ENCODE assay signal across 8 cellular contexts in the genomic region with DNA sequence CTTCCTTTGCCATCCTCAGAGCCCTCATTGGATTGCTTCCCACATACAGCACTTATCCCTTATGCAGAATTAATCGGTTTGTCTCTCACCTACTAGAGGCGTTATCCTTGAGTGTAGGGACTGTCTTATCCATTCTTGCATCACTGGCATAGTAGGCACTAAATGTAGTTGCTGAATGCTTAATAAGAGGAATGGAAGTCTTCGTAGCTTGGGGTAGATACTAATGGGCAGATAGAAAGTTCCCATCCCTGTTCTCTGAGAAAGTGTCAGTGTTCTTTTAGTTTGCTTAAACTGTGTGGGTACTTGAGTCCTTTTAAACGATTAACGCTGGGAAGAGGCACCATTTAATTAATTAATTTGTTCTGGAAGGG. TPM values are rescaled to one million over a fixed set of nuclear protein-coding genes. Genes with fewer than 3 reads are reported as not detected.
DNase-seq lines count a peak whose midpoint lies in the region; ATAC-seq and TF ChIP-seq lines count a peak whose summit lies in the region.

No MANE protein-coding gene starts in this region.

- CTCF ChIA-PET in Panc1 (lab: Charles Lee) = no interaction called here

- H3K36me3 ChIP-seq in Panc1 (ENCODE audit: control insufficient read depth, insufficient read depth, low read length) (peaks cover 6% of the 10 kb centered on the region; the same call in 1 of the 2 replicates), gastrocnemius medialis (no peaks in the 10 kb centered on the region)

- BruUV-seq in Panc1 (replicated peaks; lab: Mats Ljungman, UMichigan) = no TSS peak

- intact Hi-C loops in Panc1 (cut with micrococcal nuclease; ENCODE audit: unreplicated experiment) = no loop called here
- intact Hi-C loops in gastrocnemius medialis (cut with DNase I; ENCODE audit: low total_unique reads) = loop anchor here (5.0 to 10.0 kb wide), 3 partner anchors 50 to 1665 kb away; a partner anchor contains a TSS

- H3K9me3 ChIP-seq in Panc1 (ENCODE audit: control insufficient read depth, insufficient read depth, low read depth, low read length) (no peaks in the 10 kb centered on the region), gastrocnemius medialis (no peaks in the 10 kb centered on the region)

- TF ChIP-seq CTCF in Panc1 (IDR thresholded peaks at IDR 0.05) = no peak
- no peak for TF ChIP-seq CTCF in gastrocnemius medialis (IDR thresholded peaks at IDR 0.05 in 4 of 5, conservative IDR thresholded peaks at IDR 0.05 in 1 of 5)

- H3K4me1 ChIP-seq in Panc1 (ENCODE audit: control insufficient read depth, insufficient read depth, low read length) (peaks cover 36% of the 10 kb centered on the region), gastrocnemius medialis (peaks cover 35 to 45% of the 10 kb centered on the region in 2 donors)

- no peak for DNase-seq in Panc1 (ENCODE audit: low read depth, low spot score)
- no peak for DNase-seq in epithelial cell of prostate (ENCODE audit: low read depth, low spot score)
- no peak for DNase-seq in gastrocnemius medialis
- no peak for DNase-seq in globus pallidus (ENCODE audit: low spot score)
- no peak for DNase-seq in mesenteric fat pad (ENCODE audit: low spot score)
- no peak for DNase-seq in NCI-H748 (lab: John Stamatoyannopoulos, UW; ENCODE audit: unreplicated experiment)

- in situ Hi-C loops in Panc1 (cut with HindIII; ENCODE audit: low pct_unique_long_range_greater_than_20kb, low sequenced_read_pairs) (no loop called here), gastrocnemius medialis (cut with MboI; ENCODE audit: low sequenced_read_pairs in 4 of 4) (loop anchor here in 2 of 4 donors (10.0 to 25.0 kb wide), 2 partner anchors 170 to 177 kb away; no protein-coding TSS in a partner anchor)

- POLR2A ChIA-PET in Panc1 (lab: Charles Lee) = interaction anchor here (1.0 kb wide), 1 partner anchor 46 kb away, joined by 3 read pairs; no protein-coding TSS in a partner anchor

- no peaks in the 10 kb centered on the region for H3K27me3 ChIP-seq in Panc1 (ENCODE audit: control insufficient read depth, insufficient read depth, low read length)
- H3K27me3 ChIP-seq in gastrocnemius medialis = no peaks in the 10 kb centered on the region

- H3K27ac ChIP-seq in Panc1 (ENCODE audit: low read length) (peak overlapping the region; percentile 99), epithelial cell of prostate (peak overlapping the region; percentile 95), gastrocnemius medialis (peak overlapping the region; percentile 96 to 99 (median 97))

- no peak for ATAC-seq in Panc1
- ATAC-seq in gastrocnemius medialis = no peak
- ATAC-seq in GM18858 (IDR thresholded peaks at IDR 0.05; ENCODE audit: unreplicated experiment) = no peak

- H3K4me3 ChIP-seq in GM08714 (ENCODE audit: low read length) = peak overlapping the region; percentile 98; the same call in 1 of the 2 replicates
- H3K4me3 ChIP-seq in Panc1 (ENCODE audit: low read depth in 2 of 2, low read length in 2 of 2) = peak overlapping the region in 1 of 2 experiments; percentile 90; a peak in 2 of 4 replicates
- peak overlapping the region; percentile 77 to 87 (median 86) for H3K4me3 ChIP-seq in gastrocnemius medialis

- no peak for TF ChIP-seq POLR2A in gastrocnemius medialis (IDR thresholded peaks at IDR 0.05)

RNA-seq across cellular contexts. Expression of a gene that starts 1.4 kb away (rescaled TPM):
- total RNA-seq in Panc1 (2021; ENCODE audit: unreplicated experiment) (140 TPM), gastrocnemius medialis (100 to 1,000 TPM; 519 to 597 (median 557) TPM), mesenteric fat pad (284 TPM)
- 55.2 TPM for polyA plus RNA-seq in Panc1 (2012; ENCODE audit: insufficient read length)
